In genomic region chr1:16704076-16704475, GRCh38 we compare ENCODE assay signal across 1 cellular context. TPM values are rescaled to one million over a fixed set of nuclear protein-coding genes. Genes with fewer than 3 reads are reported as not detected.
"Had no signal": no experiment of that assay in that cellular context is flagged by ENCODE, and none has a peak within 500 bp of the region (broad histone marks: within the 10 kb centered on the region; RNA-seq: fewer than 3 reads in every experiment).

No MANE protein-coding gene starts in this region.

RNA-seq across cellular contexts. Expression of gene RNU1-4, which starts 36.2 kb away (rescaled TPM):
- total RNA-seq: LHCN-M2 had no signal

RNA-seq across cellular contexts. Expression of gene RNU1-3, which starts 37.3 kb away (rescaled TPM):
- total RNA-seq: LHCN-M2 had no signal
